1 cellular context compared by ENCODE assay signal in the genomic region with DNA sequence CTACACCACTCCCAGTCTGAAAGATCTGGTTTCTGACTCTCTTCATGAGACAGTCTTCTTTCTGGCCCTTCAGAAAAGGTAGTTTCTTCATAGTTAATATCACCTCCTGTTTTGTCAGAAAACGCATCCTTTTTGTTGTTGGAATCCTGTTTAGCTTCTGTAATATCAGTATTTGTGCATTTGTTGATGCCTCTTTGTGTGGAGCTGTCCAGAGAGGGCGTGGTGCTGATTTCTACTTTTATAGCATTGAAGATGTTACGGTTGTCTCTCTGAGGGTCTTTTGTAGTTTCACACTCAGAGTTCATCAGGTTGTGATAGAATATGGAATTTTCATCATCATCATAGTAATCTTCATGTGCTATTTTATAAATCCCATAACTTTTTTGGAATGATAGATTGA.
TF ChIP-seq lines count a peak whose summit lies in the region.

No MANE protein-coding gene starts in this region.

TF ChIP-seq in A549, 52 proteins besides CTCF, POLR2A, EP300 and RAD21:
- TF ChIP-seq CBX2 (IDR thresholded peaks at IDR 0.05; ENCODE audit: borderline replicate concordance, low read depth) (no peak), EHMT2 (IDR thresholded peaks at IDR 0.05; ENCODE audit: low read depth) (peak; percentile 79; the same call in 1 of the 2 replicates)
- TF ChIP-seq, protein P1, sequence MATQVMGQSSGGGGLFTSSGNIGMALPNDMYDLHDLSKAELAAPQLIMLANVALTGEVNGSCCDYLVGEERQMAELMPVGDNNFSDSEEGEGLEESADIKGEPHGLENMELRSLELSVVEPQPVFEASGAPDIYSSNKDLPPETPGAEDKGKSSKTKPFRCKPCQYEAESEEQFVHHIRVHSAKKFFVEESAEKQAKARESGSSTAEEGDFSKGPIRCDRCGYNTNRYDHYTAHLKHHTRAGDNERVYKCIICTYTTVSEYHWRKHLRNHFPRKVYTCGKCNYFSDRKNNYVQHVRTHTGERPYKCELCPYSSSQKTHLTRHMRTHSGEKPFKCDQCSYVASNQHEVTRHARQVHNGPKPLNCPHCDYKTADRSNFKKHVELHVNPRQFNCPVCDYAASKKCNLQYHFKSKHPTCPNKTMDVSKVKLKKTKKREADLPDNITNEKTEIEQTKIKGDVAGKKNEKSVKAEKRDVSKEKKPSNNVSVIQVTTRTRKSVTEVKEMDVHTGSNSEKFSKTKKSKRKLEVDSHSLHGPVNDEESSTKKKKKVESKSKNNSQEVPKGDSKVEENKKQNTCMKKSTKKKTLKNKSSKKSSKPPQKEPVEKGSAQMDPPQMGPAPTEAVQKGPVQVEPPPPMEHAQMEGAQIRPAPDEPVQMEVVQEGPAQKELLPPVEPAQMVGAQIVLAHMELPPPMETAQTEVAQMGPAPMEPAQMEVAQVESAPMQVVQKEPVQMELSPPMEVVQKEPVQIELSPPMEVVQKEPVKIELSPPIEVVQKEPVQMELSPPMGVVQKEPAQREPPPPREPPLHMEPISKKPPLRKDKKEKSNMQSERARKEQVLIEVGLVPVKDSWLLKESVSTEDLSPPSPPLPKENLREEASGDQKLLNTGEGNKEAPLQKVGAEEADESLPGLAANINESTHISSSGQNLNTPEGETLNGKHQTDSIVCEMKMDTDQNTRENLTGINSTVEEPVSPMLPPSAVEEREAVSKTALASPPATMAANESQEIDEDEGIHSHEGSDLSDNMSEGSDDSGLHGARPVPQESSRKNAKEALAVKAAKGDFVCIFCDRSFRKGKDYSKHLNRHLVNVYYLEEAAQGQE (IDR thresholded peaks at IDR 0.05) = peak; percentile 93
